Comparison of ENCODE assay signal across 9 cellular contexts in the genomic region with DNA sequence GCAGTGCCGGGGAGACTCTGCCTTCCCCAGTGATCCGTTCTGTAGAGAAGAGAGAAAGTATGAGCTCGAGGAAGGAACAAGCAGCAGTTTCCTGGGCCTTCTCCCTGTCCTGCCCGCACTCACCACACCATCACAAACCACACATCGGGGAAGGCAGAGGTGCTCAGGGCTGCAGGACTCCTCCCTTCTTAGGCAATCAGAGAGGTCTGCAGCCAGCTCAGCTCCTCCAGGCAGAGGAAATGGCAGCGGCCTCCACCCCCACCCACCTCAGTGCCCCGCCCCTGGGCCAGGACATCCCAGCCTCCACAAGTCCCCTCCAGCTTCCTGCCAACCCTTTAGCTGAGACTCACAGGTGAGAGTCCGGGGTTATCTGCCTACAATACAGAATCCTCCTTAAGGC. TPM values are rescaled to one million over a fixed set of nuclear protein-coding genes. Genes with fewer than 3 reads are reported as not detected.
A peak's percentile ranks its signal among the peaks of the same experiment; 100 is the strongest.
DNase-seq lines count a peak whose midpoint lies in the region; ATAC-seq and TF ChIP-seq lines count a peak whose summit lies in the region.
"Had no signal": no experiment of that assay in that cellular context is flagged by ENCODE, and none has a peak within 500 bp of the region (broad histone marks: within the 10 kb centered on the region; RNA-seq: fewer than 3 reads in every experiment).

No MANE protein-coding gene starts in this region.

- no peaks in the 10 kb centered on the region for H3K27me3 ChIP-seq in ascending aorta

- no peak for ATAC-seq in GM21576 (IDR thresholded peaks at IDR 0.05; ENCODE audit: unreplicated experiment)

- POLR2A ChIA-PET in GM10248 (lab: Yijun Ruan, JAX): no interaction called here

- H3K27ac Mint-ChIP-seq in T-helper 2 cell treated with Interferon-gamma antibody and Interleukin-4, amounts not matched to agents 5 μg/mL and 100 μg/mL, for 36 hours: peak overlapping the region; percentile 90

- H3K9me3 Mint-ChIP-seq in T-helper 2 cell treated with Interferon-gamma antibody and Interleukin-4, amounts not matched to agents 5 μg/mL and 100 μg/mL, for 36 hours: no peaks in the 10 kb centered on the region

- DNase-seq in GF-D8 (lab: John Stamatoyannopoulos, UW): peak; percentile 81
- peak; percentile 52 for DNase-seq in T-helper 2 cell treated with Interferon-gamma antibody and Interleukin-4, amounts not matched to agents 5 μg/mL and 100 μg/mL, for 36 hours (ENCODE audit: low spot score)
- peak; percentile 56 for DNase-seq in choroid plexus epithelial cell (ENCODE audit: low read depth)
- DNase-seq in stimulated activated CD4-positive, alpha-beta T cell treated with anti-CD3 and anti-CD28 coated beads, Interleukin-12 subunit alpha, Interleukin-12 subunit beta, amount 100 ng/mL, for 48 hours (ENCODE audit: low read depth in 2 of 3, low spot score in 1 of 3): peak; percentile 28 to 42 (median 38)
- no peak for DNase-seq in AG20443 (ENCODE audit: low spot score)
- DNase-seq in GM10248 (ENCODE audit: extremely low spot score): no peak
- no peak for DNase-seq in ascending aorta (ENCODE audit: low spot score in 2 of 2)

- H3K4me3 Mint-ChIP-seq in T-helper 2 cell treated with Interferon-gamma antibody and Interleukin-4, amounts not matched to agents 5 μg/mL and 100 μg/mL, for 36 hours: peak overlapping the region; percentile 87

- intact Hi-C loops in ascending aorta (cut with DNase I): no loop called here

- H3K27me3 Mint-ChIP-seq in T-helper 2 cell treated with Interferon-gamma antibody and Interleukin-4, amounts not matched to agents 5 μg/mL and 100 μg/mL, for 36 hours (ENCODE audit: low read depth): no peaks in the 10 kb centered on the region

- peaks cover 40% of the 10 kb centered on the region for H3K36me3 Mint-ChIP-seq in T-helper 2 cell treated with Interferon-gamma antibody and Interleukin-4, amounts not matched to agents 5 μg/mL and 100 μg/mL, for 36 hours (ENCODE audit: low read depth)

- CTCF ChIA-PET in GM10248 (lab: Yijun Ruan, JAX): interaction anchor here (1.3 to 2.8 kb wide), 2 partner anchors 100 to 422 kb away, joined by 4 to 8 read pairs; no protein-coding TSS in a partner anchor

- TF ChIP-seq CTCF in choroid plexus epithelial cell (conservative IDR thresholded peaks at IDR 0.05; ENCODE audit: low read depth, low read length) (no peak), GM10248 (IDR thresholded peaks at IDR 0.05; ENCODE audit: control extremely low read depth, extremely low read depth, low read depth, missing control alignments) (no peak), ascending aorta (IDR thresholded peaks at IDR 0.05) (no peak)

- peaks cover 52% of the 10 kb centered on the region for H3K4me1 Mint-ChIP-seq in T-helper 2 cell treated with Interferon-gamma antibody and Interleukin-4, amounts not matched to agents 5 μg/mL and 100 μg/mL, for 36 hours (ENCODE audit: low read depth)

- no peaks in the 10 kb centered on the region for H3K9me3 ChIP-seq in ascending aorta

- peaks cover 10 to 19% of the 10 kb centered on the region in 2 donors for H3K4me1 ChIP-seq in ascending aorta

- H3K27ac ChIP-seq in ascending aorta: no peak overlapping the region

- H3K4me3 ChIP-seq in choroid plexus epithelial cell (ENCODE audit: low read depth, low read length) (no peak overlapping the region), ascending aorta (no peak overlapping the region)

- H3K36me3 ChIP-seq in ascending aorta: peaks cover 36 to 44% of the 10 kb centered on the region in 2 donors

RNA-seq across cellular contexts. Expression of a gene that starts 2.0 kb away (rescaled TPM):
- total RNA-seq in ascending aorta: 17.5 TPM

RNA-seq across cellular contexts. Expression of a gene that starts 2.7 kb away (rescaled TPM):
- 133 TPM for total RNA-seq in ascending aorta

RNA-seq across cellular contexts. Expression of a gene that starts 27.1 kb away (rescaled TPM):
- total RNA-seq in ascending aorta: 14.9 TPM

RNA-seq across cellular contexts. Expression of a gene that starts 27.6 kb away (rescaled TPM):
- total RNA-seq in ascending aorta: not detected
- total RNA-seq: activated CD8-positive, alpha-beta memory T cell treated with anti-CD3 and anti-CD28 coated beads for 36 hours had no signal

Comparison
In these comparisons a context has a peak if more than half of its experiments do, and no peak if none do; other contexts are left out.
1. DNase-seq: peak in GF-D8 (single experiment), T-helper 2 cell treated with Interferon-gamma antibody and Interleukin-4, amounts not matched to agents 5 μg/mL and 100 μg/mL, for 36 hours (single experiment), choroid plexus epithelial cell (single experiment) and stimulated activated CD4-positive, alpha-beta T cell treated with anti-CD3 and anti-CD28 coated beads, Interleukin-12 subunit alpha, Interleukin-12 subunit beta, amount 100 ng/mL, for 48 hours (3 of 3); none in AG20443 (single experiment), GM10248 (single experiment) and ascending aorta (0 of 2).